16 cellular contexts compared by ENCODE assay signal in the genomic region with DNA sequence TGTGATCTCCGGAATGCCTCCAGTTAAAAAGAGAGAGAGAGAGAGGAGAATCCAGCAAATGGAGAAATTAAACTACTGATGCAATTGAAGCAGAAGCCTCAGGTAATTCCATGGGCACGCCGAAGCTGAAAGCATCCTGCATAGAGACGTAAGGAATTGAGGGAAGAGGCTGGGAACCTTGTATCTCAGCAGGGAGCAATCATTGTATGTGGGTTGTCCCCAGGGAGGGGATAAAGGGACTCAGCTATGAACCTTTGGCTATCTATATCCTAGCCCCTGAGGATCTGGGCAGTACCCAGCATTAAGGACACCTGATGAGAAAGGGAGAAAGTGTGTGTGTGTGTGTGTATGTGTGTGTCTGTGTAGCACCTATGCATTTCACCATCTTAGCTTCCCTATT.
DNase-seq lines count a peak whose midpoint lies in the region; ATAC-seq, FAIRE-seq and TF ChIP-seq lines count a peak whose summit lies in the region.
"Had no signal": no experiment of that assay in that cellular context is flagged by ENCODE, and none has a peak within 500 bp of the region (broad histone marks: within the 10 kb centered on the region; RNA-seq: fewer than 3 reads in every experiment).

No MANE protein-coding gene starts in this region.

- no peaks in the 10 kb centered on the region for H3K36me3 Mint-ChIP-seq in activated T-cell treated with anti-CD3 and anti-CD28 coated beads, Interleukin-2, amount 50 U/mL, for 72 hours (ENCODE audit: insufficient read depth in 2 of 2)
- no peaks in the 10 kb centered on the region for H3K36me3 Mint-ChIP-seq in stimulated activated naive B cell treated with anti-CD40 and anti-IgM and Interleukin-4, amounts not matched to agents 10 μg/mL and 1 μg/mL and 100 μg/mL, for 72 hours
- H3K36me3 Mint-ChIP-seq: CD8-positive, alpha-beta T cell had no signal

- H3K27me3 ChIP-seq in Karpas-422 (ENCODE audit: low read length): no peaks in the 10 kb centered on the region
- H3K27me3 ChIP-seq: MG63, Peyer's patch, SJCRH30 had no signal

- peaks cover 12% of the 10 kb centered on the region for H3K4me1 ChIP-seq in Karpas-422 (ENCODE audit: low read length)
- H3K4me1 ChIP-seq: Peyer's patch, SJCRH30 had no signal

- H3K36me3 ChIP-seq in Karpas-422 (ENCODE audit: insufficient read depth, low read length): no peaks in the 10 kb centered on the region
- H3K36me3 ChIP-seq: MG63, Peyer's patch, SJCRH30 had no signal

- peaks cover 6% of the 10 kb centered on the region for H3K27me3 Mint-ChIP-seq in activated T-cell treated with anti-CD3 and anti-CD28 coated beads, Interleukin-2, amount 50 U/mL, for 72 hours (ENCODE audit: low read depth)
- H3K27me3 Mint-ChIP-seq in stimulated activated naive B cell treated with anti-CD40 and anti-IgM and Interleukin-4, amounts not matched to agents 10 μg/mL and 1 μg/mL and 100 μg/mL, for 72 hours: peaks cover 0 to 14% of the 10 kb centered on the region in 2 donors

- no peaks in the 10 kb centered on the region for H3K79me2 ChIP-seq in Karpas-422 (ENCODE audit: low read length)

- no peaks in the 10 kb centered on the region for H3K9me3 Mint-ChIP-seq in activated T-cell treated with anti-CD3 and anti-CD28 coated beads, Interleukin-2, amount 50 U/mL, for 72 hours
- no peaks in the 10 kb centered on the region for H3K9me3 Mint-ChIP-seq in stimulated activated naive B cell treated with anti-CD40 and anti-IgM and Interleukin-4, amounts not matched to agents 10 μg/mL and 1 μg/mL and 100 μg/mL, for 72 hours
- H3K9me3 Mint-ChIP-seq: CD8-positive, alpha-beta T cell had no signal

- DNase-seq in ELF-1 (ENCODE audit: low read depth, low spot score) (peak; percentile 5), Karpas-422 (peak; percentile 43), iPS DF 4.7 (ENCODE audit: extremely low read depth, low spot score) (peak; percentile 5), retina (peak; percentile 7), D721Med (ENCODE audit: insufficient read length, low spot score) (no peak)
- no peak for DNase-seq in activated T-cell treated with anti-CD3 and anti-CD28 coated beads, Interleukin-2, amount 50 U/mL, for 72 hours
- DNase-seq in stimulated activated naive B cell treated with anti-CD40 and anti-IgM and Interleukin-4, amounts not matched to agents 10 μg/mL and 1 μg/mL and 100 μg/mL, for 72 hours: no peak
- DNase-seq: C1 segment of cervical spinal cord; CD8-positive, alpha-beta T cell; GDM1; MG63; NCI-H1417; NCI-H1694 treated with DMSO at 0.1 percent for 48 hours; NCI-H2081 treated with DMSO at 0.1 percent for 48 hours; Peyer's patch; SJCRH30 had no signal

- no peak for ATAC-seq in activated T-cell treated with anti-CD3 and anti-CD28 coated beads, Interleukin-2, amount 50 U/mL, for 72 hours (replicated peaks in 1 of 2)
- ATAC-seq in stimulated activated naive B cell treated with anti-CD40 and anti-IgM and Interleukin-4, amounts not matched to agents 10 μg/mL and 1 μg/mL and 100 μg/mL, for 72 hours (replicated peaks): no peak
- ATAC-seq: CD8-positive, alpha-beta T cell had no signal

- no peak overlapping the region for H2AFZ ChIP-seq in Karpas-422 (ENCODE audit: low read length)

- no peak overlapping the region for H3K9ac ChIP-seq in Karpas-422 (ENCODE audit: low read length)

- H3K4me2 ChIP-seq in Karpas-422 (ENCODE audit: low read depth, low read length, poor library complexity, severe bottlenecking): no peak overlapping the region

- no peak for TF ChIP-seq CTCF in D721Med (IDR thresholded peaks at IDR 0.05; ENCODE audit: insufficient read depth, missing control alignments)

- no peaks in the 10 kb centered on the region for H3K9me2 ChIP-seq in Karpas-422 (replicated peaks; ENCODE audit: insufficient read depth, low read length)

- H3K4me3 Mint-ChIP-seq in activated T-cell treated with anti-CD3 and anti-CD28 coated beads, Interleukin-2, amount 50 U/mL, for 72 hours: no peak overlapping the region
- no peak overlapping the region for H3K4me3 Mint-ChIP-seq in stimulated activated naive B cell treated with anti-CD40 and anti-IgM and Interleukin-4, amounts not matched to agents 10 μg/mL and 1 μg/mL and 100 μg/mL, for 72 hours
- H3K4me3 Mint-ChIP-seq: CD8-positive, alpha-beta T cell had no signal

- FAIRE-seq in D721Med (lab: Jason Lieb, UNC): no peak

- H4K20me1 ChIP-seq in Karpas-422 (ENCODE audit: insufficient read depth, low read depth, low read length): no peaks in the 10 kb centered on the region

- H3K4me1 Mint-ChIP-seq in activated T-cell treated with anti-CD3 and anti-CD28 coated beads, Interleukin-2, amount 50 U/mL, for 72 hours (ENCODE audit: low read depth): no peaks in the 10 kb centered on the region
- no peaks in the 10 kb centered on the region for H3K4me1 Mint-ChIP-seq in stimulated activated naive B cell treated with anti-CD40 and anti-IgM and Interleukin-4, amounts not matched to agents 10 μg/mL and 1 μg/mL and 100 μg/mL, for 72 hours

- H3K4me3 ChIP-seq in Karpas-422 (ENCODE audit: low read length): no peak overlapping the region
- H3K4me3 ChIP-seq: MG63, Peyer's patch, SJCRH30 had no signal

- no peaks in the 10 kb centered on the region for H3K9me3 ChIP-seq in Karpas-422 (ENCODE audit: low read length)
- H3K9me3 ChIP-seq: MG63, Peyer's patch, SJCRH30 had no signal

- H3K27ac Mint-ChIP-seq in activated T-cell treated with anti-CD3 and anti-CD28 coated beads, Interleukin-2, amount 50 U/mL, for 72 hours: no peak overlapping the region
- no peak overlapping the region for H3K27ac Mint-ChIP-seq in stimulated activated naive B cell treated with anti-CD40 and anti-IgM and Interleukin-4, amounts not matched to agents 10 μg/mL and 1 μg/mL and 100 μg/mL, for 72 hours
- H3K27ac Mint-ChIP-seq: CD8-positive, alpha-beta T cell had no signal

- no peak overlapping the region for H3K27ac ChIP-seq in Karpas-422 (ENCODE audit: low read length)
- H3K27ac ChIP-seq: Peyer's patch, SJCRH30 had no signal

Comparison
In these comparisons a context has a peak if more than half of its experiments do, and no peak if none do; other contexts are left out.
1. DNase-seq: peak in ELF-1 (single experiment), Karpas-422 (single experiment), iPS DF 4.7 (single experiment) and retina (single experiment); none in activated T-cell treated with anti-CD3 and anti-CD28 coated beads, Interleukin-2, amount 50 U/mL, for 72 hours (0 of 2), D721Med (single experiment) and stimulated activated naive B cell treated with anti-CD40 and anti-IgM and Interleukin-4, amounts not matched to agents 10 μg/mL and 1 μg/mL and 100 μg/mL, for 72 hours (single experiment).